Comparison of ENCODE assay signal across 10 cellular contexts in genomic region chr6:20024316-20024673, GRCh38.
DNase-seq lines count a peak whose midpoint lies in the region; ATAC-seq and TF ChIP-seq lines count a peak whose summit lies in the region.
"Had no signal": no experiment of that assay in that cellular context is flagged by ENCODE, and none has a peak within 500 bp of the region (broad histone marks: within the 10 kb centered on the region; RNA-seq: fewer than 3 reads in every experiment).

No MANE protein-coding gene starts in this region.

- no peaks in the 10 kb centered on the region for H3K4me1 ChIP-seq in esophagus muscularis mucosa

- no peaks in the 10 kb centered on the region for H3K9me3 ChIP-seq in esophagus muscularis mucosa

- 72% methylated on average over 6 of the region's 6 CpGs for WGBS in esophagus muscularis mucosa

- peak overlapping the region; percentile 39 for H3K4me3 ChIP-seq in NB4 (ENCODE audit: low read depth, low read length)
- no peak overlapping the region for H3K4me3 ChIP-seq in esophagus muscularis mucosa

- ATAC-seq in GM18870 (IDR thresholded peaks at IDR 0.05; ENCODE audit: unreplicated experiment) (peak; percentile 8), GM21619 (IDR thresholded peaks at IDR 0.05; ENCODE audit: unreplicated experiment) (peak; percentile 5), HG03439 (IDR thresholded peaks at IDR 0.05; ENCODE audit: unreplicated experiment) (no peak)
- ATAC-seq: left ventricle myocardium superior had no signal

- TF ChIP-seq CTCF in NB4 (IDR thresholded peaks at IDR 0.05; ENCODE audit: low read depth, low read length) (no peak), esophagus muscularis mucosa (IDR thresholded peaks at IDR 0.05) (no peak)

- no peak for TF ChIP-seq EP300 in esophagus muscularis mucosa (IDR thresholded peaks at IDR 0.05)

- no peaks in the 10 kb centered on the region for H3K27me3 ChIP-seq in esophagus muscularis mucosa

- H3K27ac ChIP-seq in esophagus muscularis mucosa (replicated peaks in 1 of 4): no peak overlapping the region

- TF ChIP-seq POLR2A in NB4 (IDR thresholded peaks at IDR 0.05; ENCODE audit: extremely low read depth, insufficient read length) (no peak), esophagus muscularis mucosa (IDR thresholded peaks at IDR 0.05; ENCODE audit: low read depth) (no peak)

- H3K36me3 ChIP-seq in esophagus muscularis mucosa: no peaks in the 10 kb centered on the region

- intact Hi-C loops in esophagus muscularis mucosa (cut with DNase I): no loop called here

- no peak for DNase-seq in NB4 (ENCODE audit: low read depth)
- peak; percentile 89 for DNase-seq in esophagus muscularis mucosa (ENCODE audit: extremely low spot score)
- DNase-seq in kidney glomerular epithelial cell (lab: John Stamatoyannopoulos, UW): no peak
- DNase-seq in NCI-H1930 (lab: John Stamatoyannopoulos, UW): no peak
- DNase-seq: left ventricle myocardium superior, NCI-H1105 treated with DMSO at 0.1 percent for 48 hours, NCI-H526 treated with DMSO at 0.1 percent for 48 hours had no signal
